In the genomic region with DNA sequence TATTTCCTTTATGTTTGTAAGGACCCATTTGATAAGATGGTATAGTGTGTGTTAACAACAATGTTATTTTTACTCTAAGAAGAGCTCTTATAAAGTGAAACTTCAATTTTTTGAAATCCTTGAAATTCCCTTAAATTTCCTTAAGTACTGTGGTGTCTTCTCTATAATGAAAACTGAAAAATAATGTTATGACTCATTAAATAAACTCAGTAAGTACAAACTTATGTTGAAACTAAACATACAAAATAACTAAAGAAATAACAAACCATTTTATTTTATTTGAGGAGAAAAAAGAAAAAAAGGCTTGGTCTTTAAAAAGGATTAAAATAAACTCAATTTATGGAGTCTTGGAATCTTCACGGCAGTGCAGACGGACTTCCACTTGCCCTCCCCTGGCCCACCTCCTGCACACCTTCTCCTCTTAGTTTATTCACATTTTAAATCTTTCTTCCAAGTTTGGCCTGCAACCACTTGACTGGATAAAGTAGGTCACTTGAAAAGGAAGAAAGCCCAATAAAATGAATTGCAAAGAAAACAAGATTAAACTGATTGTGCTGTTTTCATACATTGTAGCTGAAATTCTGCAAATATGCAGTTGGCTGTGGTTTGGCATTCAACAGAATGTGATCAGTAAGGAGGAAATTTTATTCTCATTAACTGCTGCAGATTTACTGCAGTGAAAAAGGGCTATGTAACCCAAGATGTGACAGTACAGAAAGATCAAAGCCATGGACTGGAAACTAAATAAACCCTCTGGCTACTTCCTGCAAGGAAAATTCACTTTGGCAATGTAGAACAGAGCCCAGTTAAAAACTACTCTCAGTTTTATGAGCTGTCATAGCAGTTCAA, we compare ENCODE assay signal across 1 cellular context.
A peak's percentile ranks its signal among the peaks of the same experiment; 100 is the strongest.
TF ChIP-seq lines count a peak whose summit lies in the region.

No MANE protein-coding gene starts in this region.

TF ChIP-seq in HEK293, 187 proteins besides CTCF, POLR2A, EP300 and RAD21 (continued from another document):
- TF ChIP-seq ZNF529 (tag by site-specific recombination; IDR thresholded peaks at IDR 0.05; ENCODE audit: insufficient replicate concordance): no peak
- TF ChIP-seq SP7 (tag by site-specific recombination; IDR thresholded peaks at IDR 0.05): peak; percentile 83
- TF ChIP-seq, protein P1, sequence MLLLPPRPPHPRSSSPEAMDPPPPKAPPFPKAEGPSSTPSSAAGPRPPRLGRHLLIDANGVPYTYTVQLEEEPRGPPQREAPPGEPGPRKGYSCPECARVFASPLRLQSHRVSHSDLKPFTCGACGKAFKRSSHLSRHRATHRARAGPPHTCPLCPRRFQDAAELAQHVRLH (tag by site-specific recombination; IDR thresholded peaks at IDR 0.05): peak; percentile 95
- TF ChIP-seq ZNF530 (tag by site-specific recombination; IDR thresholded peaks at IDR 0.05; ENCODE audit: low read depth): no peak
- TF ChIP-seq ZNF670 (tag by site-specific recombination; IDR thresholded peaks at IDR 0.05; ENCODE audit: low read depth): no peak
- TF ChIP-seq, protein P2, sequence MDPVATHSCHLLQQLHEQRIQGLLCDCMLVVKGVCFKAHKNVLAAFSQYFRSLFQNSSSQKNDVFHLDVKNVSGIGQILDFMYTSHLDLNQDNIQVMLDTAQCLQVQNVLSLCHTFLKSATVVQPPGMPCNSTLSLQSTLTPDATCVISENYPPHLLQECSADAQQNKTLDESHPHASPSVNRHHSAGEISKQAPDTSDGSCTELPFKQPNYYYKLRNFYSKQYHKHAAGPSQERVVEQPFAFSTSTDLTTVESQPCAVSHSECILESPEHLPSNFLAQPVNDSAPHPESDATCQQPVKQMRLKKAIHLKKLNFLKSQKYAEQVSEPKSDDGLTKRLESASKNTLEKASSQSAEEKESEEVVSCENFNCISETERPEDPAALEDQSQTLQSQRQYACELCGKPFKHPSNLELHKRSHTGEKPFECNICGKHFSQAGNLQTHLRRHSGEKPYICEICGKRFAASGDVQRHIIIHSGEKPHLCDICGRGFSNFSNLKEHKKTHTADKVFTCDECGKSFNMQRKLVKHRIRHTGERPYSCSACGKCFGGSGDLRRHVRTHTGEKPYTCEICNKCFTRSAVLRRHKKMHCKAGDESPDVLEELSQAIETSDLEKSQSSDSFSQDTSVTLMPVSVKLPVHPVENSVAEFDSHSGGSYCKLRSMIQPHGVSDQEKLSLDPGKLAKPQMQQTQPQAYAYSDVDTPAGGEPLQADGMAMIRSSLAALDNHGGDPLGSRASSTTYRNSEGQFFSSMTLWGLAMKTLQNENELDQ (tag by site-specific recombination; IDR thresholded peaks at IDR 0.05; ENCODE audit: low read depth): peak; percentile 51; the same call in 1 of the 2 replicates
- no peak for TF ChIP-seq ZNF112 (tag by site-specific recombination; IDR thresholded peaks at IDR 0.05)
- no peak for TF ChIP-seq ZNF155 (tag by site-specific recombination; IDR thresholded peaks at IDR 0.05)
- TF ChIP-seq ZNF2 (tag by site-specific recombination; IDR thresholded peaks at IDR 0.05): peak; percentile 81
- TF ChIP-seq, protein P3, sequence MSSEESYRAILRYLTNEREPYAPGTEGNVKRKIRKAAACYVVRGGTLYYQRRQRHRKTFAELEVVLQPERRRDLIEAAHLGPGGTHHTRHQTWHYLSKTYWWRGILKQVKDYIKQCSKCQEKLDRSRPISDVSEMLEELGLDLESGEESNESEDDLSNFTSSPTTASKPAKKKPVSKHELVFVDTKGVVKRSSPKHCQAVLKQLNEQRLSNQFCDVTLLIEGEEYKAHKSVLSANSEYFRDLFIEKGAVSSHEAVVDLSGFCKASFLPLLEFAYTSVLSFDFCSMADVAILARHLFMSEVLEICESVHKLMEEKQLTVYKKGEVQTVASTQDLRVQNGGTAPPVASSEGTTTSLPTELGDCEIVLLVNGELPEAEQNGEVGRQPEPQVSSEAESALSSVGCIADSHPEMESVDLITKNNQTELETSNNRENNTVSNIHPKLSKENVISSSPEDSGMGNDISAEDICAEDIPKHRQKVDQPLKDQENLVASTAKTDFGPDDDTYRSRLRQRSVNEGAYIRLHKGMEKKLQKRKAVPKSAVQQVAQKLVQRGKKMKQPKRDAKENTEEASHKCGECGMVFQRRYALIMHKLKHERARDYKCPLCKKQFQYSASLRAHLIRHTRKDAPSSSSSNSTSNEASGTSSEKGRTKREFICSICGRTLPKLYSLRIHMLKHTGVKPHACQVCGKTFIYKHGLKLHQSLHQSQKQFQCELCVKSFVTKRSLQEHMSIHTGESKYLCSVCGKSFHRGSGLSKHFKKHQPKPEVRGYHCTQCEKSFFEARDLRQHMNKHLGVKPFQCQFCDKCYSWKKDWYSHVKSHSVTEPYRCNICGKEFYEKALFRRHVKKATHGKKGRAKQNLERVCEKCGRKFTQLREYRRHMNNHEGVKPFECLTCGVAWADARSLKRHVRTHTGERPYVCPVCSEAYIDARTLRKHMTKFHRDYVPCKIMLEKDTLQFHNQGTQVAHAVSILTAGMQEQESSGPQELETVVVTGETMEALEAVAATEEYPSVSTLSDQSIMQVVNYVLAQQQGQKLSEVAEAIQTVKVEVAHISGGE (tag by site-specific recombination; conservative IDR thresholded peaks at IDR 0.05; ENCODE audit: low read depth): no peak
- TF ChIP-seq, protein P4, sequence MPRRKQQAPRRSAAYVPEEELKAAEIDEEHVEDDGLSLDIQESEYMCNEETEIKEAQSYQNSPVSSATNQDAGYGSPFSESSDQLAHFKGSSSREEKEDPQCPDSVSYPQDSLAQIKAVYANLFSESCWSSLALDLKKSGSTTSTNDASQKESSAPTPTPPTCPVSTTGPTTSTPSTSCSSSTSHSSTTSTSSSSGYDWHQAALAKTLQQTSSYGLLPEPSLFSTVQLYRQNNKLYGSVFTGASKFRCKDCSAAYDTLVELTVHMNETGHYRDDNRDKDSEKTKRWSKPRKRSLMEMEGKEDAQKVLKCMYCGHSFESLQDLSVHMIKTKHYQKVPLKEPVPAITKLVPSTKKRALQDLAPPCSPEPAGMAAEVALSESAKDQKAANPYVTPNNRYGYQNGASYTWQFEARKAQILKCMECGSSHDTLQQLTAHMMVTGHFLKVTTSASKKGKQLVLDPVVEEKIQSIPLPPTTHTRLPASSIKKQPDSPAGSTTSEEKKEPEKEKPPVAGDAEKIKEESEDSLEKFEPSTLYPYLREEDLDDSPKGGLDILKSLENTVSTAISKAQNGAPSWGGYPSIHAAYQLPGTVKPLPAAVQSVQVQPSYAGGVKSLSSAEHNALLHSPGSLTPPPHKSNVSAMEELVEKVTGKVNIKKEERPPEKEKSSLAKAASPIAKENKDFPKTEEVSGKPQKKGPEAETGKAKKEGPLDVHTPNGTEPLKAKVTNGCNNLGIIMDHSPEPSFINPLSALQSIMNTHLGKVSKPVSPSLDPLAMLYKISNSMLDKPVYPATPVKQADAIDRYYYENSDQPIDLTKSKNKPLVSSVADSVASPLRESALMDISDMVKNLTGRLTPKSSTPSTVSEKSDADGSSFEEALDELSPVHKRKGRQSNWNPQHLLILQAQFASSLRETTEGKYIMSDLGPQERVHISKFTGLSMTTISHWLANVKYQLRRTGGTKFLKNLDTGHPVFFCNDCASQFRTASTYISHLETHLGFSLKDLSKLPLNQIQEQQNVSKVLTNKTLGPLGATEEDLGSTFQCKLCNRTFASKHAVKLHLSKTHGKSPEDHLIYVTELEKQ (tag by site-specific recombination; IDR thresholded peaks at IDR 0.05; ENCODE audit: borderline replicate concordance): peak; percentile 97
- no peak for TF ChIP-seq ZNF76 (tag by site-specific recombination; IDR thresholded peaks at IDR 0.05; ENCODE audit: borderline replicate concordance, low read depth)
- TF ChIP-seq ZNF266 (tag by site-specific recombination; IDR thresholded peaks at IDR 0.05; ENCODE audit: low read depth): no peak
- TF ChIP-seq OVOL3 (tag by site-specific recombination; IDR thresholded peaks at IDR 0.05): peak; percentile 97
- TF ChIP-seq, protein P5, sequence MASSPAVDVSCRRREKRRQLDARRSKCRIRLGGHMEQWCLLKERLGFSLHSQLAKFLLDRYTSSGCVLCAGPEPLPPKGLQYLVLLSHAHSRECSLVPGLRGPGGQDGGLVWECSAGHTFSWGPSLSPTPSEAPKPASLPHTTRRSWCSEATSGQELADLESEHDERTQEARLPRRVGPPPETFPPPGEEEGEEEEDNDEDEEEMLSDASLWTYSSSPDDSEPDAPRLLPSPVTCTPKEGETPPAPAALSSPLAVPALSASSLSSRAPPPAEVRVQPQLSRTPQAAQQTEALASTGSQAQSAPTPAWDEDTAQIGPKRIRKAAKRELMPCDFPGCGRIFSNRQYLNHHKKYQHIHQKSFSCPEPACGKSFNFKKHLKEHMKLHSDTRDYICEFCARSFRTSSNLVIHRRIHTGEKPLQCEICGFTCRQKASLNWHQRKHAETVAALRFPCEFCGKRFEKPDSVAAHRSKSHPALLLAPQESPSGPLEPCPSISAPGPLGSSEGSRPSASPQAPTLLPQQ (tag by site-specific recombination; IDR thresholded peaks at IDR 0.05): peak; percentile 84
- peak; percentile 87; the same call in 1 of the 2 replicates for TF ChIP-seq SCRT1 (tag by site-specific recombination; IDR thresholded peaks at IDR 0.05; ENCODE audit: borderline replicate concordance)
